23 cellular contexts compared by ENCODE assay signal in genomic region chr7:151678227-151678604, GRCh38.
DNase-seq lines count a peak whose midpoint lies in the region; ATAC-seq, FAIRE-seq and TF ChIP-seq lines count a peak whose summit lies in the region.
"Had no signal": no experiment of that assay in that cellular context is flagged by ENCODE, and none has a peak within 500 bp of the region (broad histone marks: within the 10 kb centered on the region; RNA-seq: fewer than 3 reads in every experiment).

No MANE protein-coding gene starts in this region.

- TF ChIP-seq POLR2A in IMR-90 (IDR thresholded peaks at IDR 0.05; ENCODE audit: low read depth, low read length), result no peak
- TF ChIP-seq POLR2A in body of pancreas (IDR thresholded peaks at IDR 0.05), result no peak

- WGBS in IMR-90 (ENCODE audit: extremely low coverage in 2 of 2, insufficient read length in 1 of 2), 2 experiments, result 80% methylated on average over 1 of the region's 6 CpGs; no CpG with 5 or more reads in 1 of the 2 experiments
- 86 to 87% methylated on average over 6 of the region's 6 CpGs for WGBS in body of pancreas, 2 donors
- 71% methylated on average over 6 of the region's 6 CpGs for WGBS in right cardiac atrium
- WGBS in endodermal cell (ENCODE audit: insufficient coverage in 1 of 2, insufficient read length in 1 of 2), 2 experiments, result 95% methylated on average over 6 of the region's 6 CpGs

- H2AK5ac ChIP-seq in IMR-90 (ENCODE audit: low read depth, low read length), result 0 out of 2 replicates have a peak overlapping the region, but pooled peaks have one; percentile 60

- no peak overlapping the region for H3K4me3 ChIP-seq in IMR-90 (ENCODE audit: insufficient read depth, low read depth, low read length)
- no peak overlapping the region for H3K4me3 ChIP-seq in body of pancreas
- H3K4me3 ChIP-seq in right cardiac atrium (ENCODE audit: low read length), result no peak overlapping the region
- H3K4me3 ChIP-seq in endodermal cell (ENCODE audit: low read length), result no peak overlapping the region
- H3K4me3 ChIP-seq: hepatocyte, upper lobe of right lung had no signal

- H3K36me3 Mint-ChIP-seq in endodermal cell (ENCODE audit: low read depth), result no peaks in the 10 kb centered on the region

- no peaks in the 10 kb centered on the region for H3K9me3 Mint-ChIP-seq in endodermal cell
- H3K9me3 Mint-ChIP-seq: activated CD4-positive, alpha-beta T cell treated with anti-CD3 and anti-CD28 coated beads, Interleukin-2, amount 10 ng/mL, durations not matched to agents 7 days and 5 days; CD4-positive, alpha-beta T cell; naive thymus-derived CD4-positive, alpha-beta T cell had no signal

- no peak overlapping the region for H2BK20ac ChIP-seq in IMR-90 (ENCODE audit: low read depth, low read length)

- ATAC-seq in IMR-90 (ENCODE audit: low read depth) (no peak), body of pancreas (no peak), right cardiac atrium (no peak), sciatic nerve (no peak)
- ATAC-seq: foreskin keratinocyte, left colon, upper lobe of right lung had no signal

- CTCF ChIA-PET in IMR-90 (lab: Yijun Ruan, JAX), result interaction anchor here (0.8 kb wide), 1 partner anchor 19 kb away, joined by 3 read pairs; no protein-coding TSS in a partner anchor

- H3K79me1 ChIP-seq in IMR-90 (ENCODE audit: low read depth in 1 of 2, low read length in 2 of 2), result no peaks in the 10 kb centered on the region

- TF ChIP-seq RAD21 in IMR-90 (IDR thresholded peaks at IDR 0.05; ENCODE audit: low read length), result no peak

- H3K9ac ChIP-seq in IMR-90 (ENCODE audit: low read depth, low read length), result no peak overlapping the region
- no peak overlapping the region for H3K9ac ChIP-seq in endodermal cell (ENCODE audit: extremely low read depth, low read length, poor library complexity, severe bottlenecking)

- H3K27me3 Mint-ChIP-seq in endodermal cell (ENCODE audit: insufficient read depth), result no peaks in the 10 kb centered on the region
- H3K27me3 Mint-ChIP-seq: activated CD4-positive, alpha-beta T cell treated with anti-CD3 and anti-CD28 coated beads, Interleukin-2, amount 10 ng/mL, durations not matched to agents 7 days and 5 days; CD4-positive, alpha-beta T cell; naive thymus-derived CD4-positive, alpha-beta T cell had no signal

- no peak overlapping the region for H3K14ac ChIP-seq in IMR-90 (replicated peaks; ENCODE audit: low read depth, low read length)

- BruUV-seq in IMR-90 (replicated peaks; lab: Mats Ljungman, UMichigan), result no TSS peak

- peaks cover 4% of the 10 kb centered on the region for H3K4me1 ChIP-seq in IMR-90 (ENCODE audit: control insufficient read depth, insufficient read depth, low read length)
- H3K4me1 ChIP-seq in body of pancreas, result peaks cover 23% of the 10 kb centered on the region
- H3K4me1 ChIP-seq in right cardiac atrium (ENCODE audit: control insufficient read depth, insufficient read depth, low read length), result peaks cover 10% of the 10 kb centered on the region
- no peaks in the 10 kb centered on the region for H3K4me1 ChIP-seq in endodermal cell (ENCODE audit: control insufficient read depth, insufficient read depth, low read length)
- H3K4me1 ChIP-seq: upper lobe of right lung had no signal

- POLR2A ChIA-PET in IMR-90 (lab: Charles Lee; ENCODE audit: unreplicated experiment), result no interaction called here

- dilution Hi-C loops in IMR-90 (cut with HindIII; ENCODE audit: low sequenced_read_pairs, unreplicated experiment), result no loop called here

- no peak overlapping the region for H3K4me2 ChIP-seq in IMR-90 (ENCODE audit: low read depth, low read length)
- H3K4me2 ChIP-seq: hepatocyte had no signal

- H3K27ac Mint-ChIP-seq in endodermal cell, result no peak overlapping the region
- H3K27ac Mint-ChIP-seq: CD4-positive, alpha-beta T cell had no signal

- in situ Hi-C loops in IMR-90 (cut with MboI; ENCODE audit: low sequenced_read_pairs), result no loop called here

- H2AFZ ChIP-seq in IMR-90 (replicated peaks; ENCODE audit: low read length, poor library complexity), result no peak overlapping the region
- H2AFZ ChIP-seq: hepatocyte had no signal

- peaks cover 13% of the 10 kb centered on the region for H3K4me1 Mint-ChIP-seq in endodermal cell

- H3K18ac ChIP-seq in IMR-90 (ENCODE audit: low read depth, low read length), result no peak overlapping the region

- H3K27ac ChIP-seq in IMR-90 (ENCODE audit: insufficient read depth, low read length) (no peak overlapping the region), body of pancreas (peak overlapping the region in 3 of 4 donors; percentile 65 to 73 (median 69)), right cardiac atrium (ENCODE audit: low read length) (peak overlapping the region; percentile 54), endodermal cell (ENCODE audit: low read depth, low read length) (no peak overlapping the region)
- H3K27ac ChIP-seq: foreskin keratinocyte, hepatocyte, upper lobe of right lung, WERI-Rb-1 had no signal

- H3K9me1 ChIP-seq in IMR-90 (ENCODE audit: insufficient read depth, low read length), result peaks cover 11% of the 10 kb centered on the region

- H3K36me3 ChIP-seq in IMR-90 (ENCODE audit: control insufficient read depth, insufficient read depth, low read length) (no peaks in the 10 kb centered on the region), body of pancreas (replicated peaks in 1 of 2; ENCODE audit: insufficient read depth in 1 of 2, low read depth in 2 of 2) (no peaks in the 10 kb centered on the region), endodermal cell (ENCODE audit: control insufficient read depth, insufficient read depth, low read length) (no peaks in the 10 kb centered on the region)
- H3K36me3 ChIP-seq: WERI-Rb-1 had no signal

- no peak overlapping the region; a peak in 1 of 4 replicates for H4K8ac ChIP-seq in IMR-90 (ENCODE audit: low read depth in 2 of 2, low read length in 2 of 2)

- no peak overlapping the region for H2BK120ac ChIP-seq in IMR-90 (ENCODE audit: low read depth, low read length)

- no peak overlapping the region for H4K5ac ChIP-seq in IMR-90 (ENCODE audit: low read depth, low read length)

- intact Hi-C loops in IMR-90 (cut with micrococcal nuclease) (no loop called here), body of pancreas (cut with DNase I) (no loop called here), right cardiac atrium (cut with DNase I) (no loop called here), sciatic nerve (cut with DNase I) (no loop called here)

- no peak overlapping the region for H3K4me3 Mint-ChIP-seq in endodermal cell
- H3K4me3 Mint-ChIP-seq: activated CD4-positive, alpha-beta T cell treated with anti-CD3 and anti-CD28 coated beads, Interleukin-2, amount 10 ng/mL, durations not matched to agents 7 days and 5 days; CD4-positive, alpha-beta T cell had no signal

- peak overlapping the region; percentile 10; the same call in 1 of the 3 replicates for H2BK15ac ChIP-seq in IMR-90 (ENCODE audit: low read depth, low read length)

- H2BK5ac ChIP-seq in IMR-90 (ENCODE audit: low read depth, low read length, poor library complexity, severe bottlenecking), result no peak overlapping the region

- H4K91ac ChIP-seq in IMR-90 (ENCODE audit: insufficient read depth, low read depth, low read length), result no peak overlapping the region

- H3K27me3 ChIP-seq in IMR-90 (ENCODE audit: control insufficient read depth, insufficient read depth, low read length), result no peaks in the 10 kb centered on the region
- H3K27me3 ChIP-seq in body of pancreas, result no peaks in the 10 kb centered on the region
- H3K27me3 ChIP-seq in right cardiac atrium (ENCODE audit: control insufficient read depth, insufficient read depth), result no peaks in the 10 kb centered on the region
- H3K27me3 ChIP-seq in endodermal cell (ENCODE audit: control insufficient read depth, insufficient read depth, low read length, poor library complexity, severe bottlenecking), result no peaks in the 10 kb centered on the region
- H3K27me3 ChIP-seq: foreskin keratinocyte, hepatocyte, upper lobe of right lung had no signal

- H3K9me3 ChIP-seq in IMR-90 (ENCODE audit: control insufficient read depth, insufficient read depth, low read length) (no peaks in the 10 kb centered on the region), body of pancreas (no peaks in the 10 kb centered on the region), right cardiac atrium (ENCODE audit: control insufficient read depth, low read length) (no peaks in the 10 kb centered on the region), endodermal cell (ENCODE audit: control insufficient read depth, low read length) (no peaks in the 10 kb centered on the region)
- H3K9me3 ChIP-seq: upper lobe of right lung had no signal

- no peak for FAIRE-seq in RCC 7860 (lab: Jason Lieb, UNC)
- FAIRE-seq: D721Med had no signal

- no peak overlapping the region for H3K23ac ChIP-seq in IMR-90 (ENCODE audit: low read depth, low read length)

- no peak overlapping the region for H2AK9ac ChIP-seq in IMR-90 (replicated peaks; ENCODE audit: low read depth, low read length, poor library complexity)

- no peak for DNase-seq in IMR-90
- DNase-seq in body of pancreas, result no peak
- DNase-seq in right cardiac atrium, result peak in 1 of 3 donors; percentile 20
- peak; percentile 34 for DNase-seq in sciatic nerve (ENCODE audit: low spot score)
- no peak for DNase-seq in endodermal cell
- DNase-seq in RCC 7860 (ENCODE audit: low spot score), result no peak
- no peak for DNase-seq in SKM-1 treated with dmso at 0.1 percent for 144 hours (lab: John Stamatoyannopoulos, UW; ENCODE audit: unreplicated experiment)
- DNase-seq: activated CD4-positive, alpha-beta T cell treated with anti-CD3 and anti-CD28 coated beads, Interleukin-2, amount 10 ng/mL, durations not matched to agents 7 days and 5 days; activated naive CD4-positive, alpha-beta T cell treated with Interleukin-2 at 50 U/mL for 16 hours; activated T-cell treated with anti-CD3 and anti-CD28 coated beads, Interleukin-2, amount 50 U/mL, for 48 hours; CD4-positive, alpha-beta T cell; foreskin keratinocyte; Karpas-422; left colon; naive thymus-derived CD4-positive, alpha-beta T cell; NCI-H1694; retina; SHP77; stimulated activated CD4-positive, alpha-beta T cell treated with anti-CD3 and anti-CD28 coated beads, Interleukin-2, amount 100 ng/mL, for 24 hours; upper lobe of right lung; WERI-Rb-1 had no signal

- H4K20me1 ChIP-seq in IMR-90 (ENCODE audit: insufficient read depth, low read length), result no peaks in the 10 kb centered on the region

- H3K4ac ChIP-seq in IMR-90 (ENCODE audit: low read depth, low read length), result peak overlapping the region; percentile 37; the same call in 1 of the 2 replicates

- H3K56ac ChIP-seq in IMR-90 (ENCODE audit: extremely low read depth, insufficient read depth, low read length), result no peak overlapping the region

- no peak for TF ChIP-seq CTCF in IMR-90 (conservative IDR thresholded peaks at IDR 0.05; ENCODE audit: low read depth, low read length)
- TF ChIP-seq CTCF in body of pancreas (IDR thresholded peaks at IDR 0.05), result no peak
- no peak for TF ChIP-seq CTCF in endodermal cell (conservative IDR thresholded peaks at IDR 0.05)

TF ChIP-seq in IMR-90, 13 proteins besides CTCF, POLR2A, EP300 and RAD21 (continues in another document):
- no peak for TF ChIP-seq BHLHE40 (IDR thresholded peaks at IDR 0.05; ENCODE audit: low read depth, low read length)
- TF ChIP-seq MAFK (IDR thresholded peaks at IDR 0.05; ENCODE audit: low read depth, low read length), result no peak
- no peak for TF ChIP-seq MAZ (IDR thresholded peaks at IDR 0.05; ENCODE audit: borderline replicate concordance, low read depth, low read length)
- TF ChIP-seq CEBPB (IDR thresholded peaks at IDR 0.05; ENCODE audit: low read depth, low read length), result no peak
- no peak for TF ChIP-seq NFE2L2 (IDR thresholded peaks at IDR 0.05; ENCODE audit: low read depth, low read length)

Comparison
In these comparisons a context has a peak if more than half of its experiments do, and no peak if none do; other contexts are left out.
1. H3K27ac ChIP-seq: peak in body of pancreas (3 of 4) and right cardiac atrium (single experiment); none in IMR-90 (single experiment) and endodermal cell (single experiment).